Comparison of ENCODE assay signal across 1 cellular context in the genomic region with DNA sequence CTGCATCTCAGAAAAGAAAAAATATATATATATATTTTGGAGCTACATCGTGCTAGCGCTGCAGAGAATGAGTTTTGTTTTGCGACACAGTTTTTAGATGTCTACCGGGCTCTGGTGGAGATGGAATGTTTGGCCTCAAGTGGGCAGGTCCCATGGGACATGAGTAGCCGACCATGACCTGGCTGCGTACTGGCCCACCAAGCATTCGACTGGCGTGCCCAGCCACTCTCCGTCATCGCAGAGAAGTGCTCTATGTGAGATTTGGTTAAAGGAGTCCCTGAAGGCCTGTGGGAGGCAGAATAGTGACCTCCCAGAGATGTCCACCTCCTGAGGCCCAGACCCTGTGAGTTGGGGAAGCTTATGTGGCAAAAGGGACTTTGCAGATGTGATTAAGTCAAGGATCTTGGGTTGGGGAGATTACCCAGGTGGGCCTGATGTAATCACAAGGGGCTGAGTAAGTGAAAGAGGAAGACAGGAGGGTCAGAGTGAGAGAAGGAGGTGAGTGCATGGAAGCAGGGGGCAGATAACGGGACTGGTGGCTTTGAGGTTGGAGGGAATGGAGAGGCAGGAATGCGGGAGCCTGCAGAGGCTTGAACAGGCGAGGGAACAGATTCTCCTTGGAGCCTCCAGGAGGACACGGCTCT.
TF ChIP-seq lines count a peak whose summit lies in the region.

No MANE protein-coding gene starts in this region.

TF ChIP-seq in GM12878, 131 proteins besides CTCF, POLR2A, EP300 and RAD21:
- TF ChIP-seq PAX5 (IDR thresholded peaks at IDR 0.05; ENCODE audit: borderline replicate concordance, low read depth, low read length) (peak; percentile 78; the same call in 1 of the 2 replicates), JUNB (IDR thresholded peaks at IDR 0.05) (0 out of 2 replicates have a peak, but pooled peaks have one; percentile 10), HDGF (IDR thresholded peaks at IDR 0.05) (peak; percentile 34; the same call in 1 of the 2 replicates), SMAD5 (IDR thresholded peaks at IDR 0.05; ENCODE audit: low read depth) (no peak), ATF7 (IDR thresholded peaks at IDR 0.05; ENCODE audit: low read depth) (peak; percentile 11; the same call in 1 of the 2 replicates), SPI1 (IDR thresholded peaks at IDR 0.05; ENCODE audit: borderline replicate concordance, insufficient read depth, low read depth, low read length) (peak; percentile 39; the same call in 1 of the 2 replicates), MEF2B (IDR thresholded peaks at IDR 0.05; ENCODE audit: partially characterized antibody, poor library complexity, severe bottlenecking) (peak; percentile 51)
- TF ChIP-seq, protein P1, sequence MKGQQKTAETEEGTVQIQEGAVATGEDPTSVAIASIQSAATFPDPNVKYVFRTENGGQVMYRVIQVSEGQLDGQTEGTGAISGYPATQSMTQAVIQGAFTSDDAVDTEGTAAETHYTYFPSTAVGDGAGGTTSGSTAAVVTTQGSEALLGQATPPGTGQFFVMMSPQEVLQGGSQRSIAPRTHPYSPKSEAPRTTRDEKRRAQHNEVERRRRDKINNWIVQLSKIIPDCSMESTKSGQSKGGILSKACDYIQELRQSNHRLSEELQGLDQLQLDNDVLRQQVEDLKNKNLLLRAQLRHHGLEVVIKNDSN (IDR thresholded peaks at IDR 0.05; ENCODE audit: borderline replicate concordance, extremely low read length, insufficient read depth, low read depth, low read length) = no peak
TF ChIP-seq in GM12878: peak in this region for 6.
